ENCODE assay signal across 1 cellular context in genomic region chr2:165920748-165921147, GRCh38.
TF ChIP-seq lines count a peak whose summit lies in the region.

No MANE protein-coding gene starts in this region.

TF ChIP-seq in HepG2, 621 proteins besides CTCF, POLR2A, EP300 and RAD21:
- no peak for TF ChIP-seq ZNF749 (CRISPR knock-in tag; IDR thresholded peaks at IDR 0.05; ENCODE audit: borderline replicate concordance)
- no peak for TF ChIP-seq ZNF598 (CRISPR knock-in tag; IDR thresholded peaks at IDR 0.05; ENCODE audit: borderline replicate concordance)
- TF ChIP-seq DNMT1 (CRISPR knock-in tag; IDR thresholded peaks at IDR 0.05) = no peak
- no peak for TF ChIP-seq ZNF549 (CRISPR knock-in tag; IDR thresholded peaks at IDR 0.05)
- TF ChIP-seq ARNT (IDR thresholded peaks at IDR 0.05) = no peak
- TF ChIP-seq ZNF75D (CRISPR knock-in tag; IDR thresholded peaks at IDR 0.05; ENCODE audit: borderline replicate concordance) = no peak
- no peak for TF ChIP-seq ATF7 (IDR thresholded peaks at IDR 0.05)
- TF ChIP-seq ATF7 (CRISPR knock-in tag; IDR thresholded peaks at IDR 0.05) = no peak
- no peak for TF ChIP-seq CBX1 (IDR thresholded peaks at IDR 0.05; ENCODE audit: low read depth)
- TF ChIP-seq ETV5 (CRISPR knock-in tag; IDR thresholded peaks at IDR 0.05; ENCODE audit: borderline replicate concordance) = no peak
- TF ChIP-seq NFE2L2 (IDR thresholded peaks at IDR 0.05; ENCODE audit: low read length) = no peak
